In the genomic region with DNA sequence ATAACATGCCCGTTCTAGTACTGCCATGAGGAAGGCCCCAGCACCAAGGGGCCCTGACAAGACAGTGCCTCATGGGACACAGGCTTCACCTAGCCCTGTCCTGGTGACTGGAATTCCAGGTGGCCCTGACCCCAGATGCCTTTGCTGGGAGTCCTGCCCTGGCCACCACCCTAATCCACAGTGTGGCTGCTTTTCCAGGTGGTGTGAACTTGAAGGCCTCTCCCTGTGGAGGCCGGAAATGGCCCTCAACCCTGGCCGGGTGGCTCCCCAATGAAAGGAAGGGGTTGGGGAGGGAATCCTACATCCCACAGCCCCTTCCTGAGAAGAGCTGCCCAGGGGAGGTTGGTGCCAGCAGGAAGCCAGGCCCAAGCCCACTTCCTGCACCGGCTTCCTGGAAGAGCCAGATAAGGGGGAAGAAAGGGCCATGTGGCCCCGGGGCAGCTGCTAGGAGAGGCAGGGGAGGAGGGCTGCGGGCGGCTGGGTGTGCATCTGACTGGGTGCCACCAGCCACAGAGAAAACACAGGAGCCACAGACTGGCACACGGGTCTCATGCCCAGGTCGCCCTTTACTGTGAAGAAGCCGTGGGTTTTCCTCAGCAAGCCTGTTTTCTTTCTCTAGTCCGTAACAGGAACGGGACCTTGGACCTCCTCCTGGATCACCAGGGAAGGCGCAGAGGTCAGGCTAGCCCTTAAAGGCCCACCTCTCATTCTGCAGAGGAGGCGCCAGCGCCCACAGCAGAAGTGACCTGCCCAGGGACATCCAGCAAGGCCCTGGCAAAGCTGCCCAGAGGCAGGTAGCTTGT, we compare ENCODE assay signal across 8 cellular contexts. TPM values are rescaled to one million over a fixed set of nuclear protein-coding genes. Genes with fewer than 3 reads are reported as not detected.
A peak's percentile ranks its signal among the peaks of the same experiment; 100 is the strongest.
DNase-seq lines count a peak whose midpoint lies in the region; ATAC-seq and TF ChIP-seq lines count a peak whose summit lies in the region.

No MANE protein-coding gene starts in this region.

- H3K4me1 ChIP-seq in CD4-positive, CD25-positive, alpha-beta regulatory T cell (ENCODE audit: control insufficient read depth, insufficient read depth, low read length, poor library complexity, severe bottlenecking), result peaks cover 49% of the 10 kb centered on the region

- peaks cover 24 to 63% (median 36%) of the 10 kb centered on the region in 4 donors for H3K4me1 Mint-ChIP-seq in CD4-positive, CD25-positive, alpha-beta regulatory T cell
- H3K4me1 Mint-ChIP-seq in T-helper 2 cell treated with Interferon-gamma antibody and Interleukin-4, amounts not matched to agents 5 μg/mL and 100 μg/mL, for 36 hours (ENCODE audit: low read depth), result peaks cover 43% of the 10 kb centered on the region
- peaks cover 19% of the 10 kb centered on the region for H3K4me1 Mint-ChIP-seq in nephron

- H3K9me3 Mint-ChIP-seq in CD4-positive, CD25-positive, alpha-beta regulatory T cell, result peaks cover 0 to 2% (median 0%) of the 10 kb centered on the region in 7 donors
- H3K9me3 Mint-ChIP-seq in T-helper 2 cell treated with Interferon-gamma antibody and Interleukin-4, amounts not matched to agents 5 μg/mL and 100 μg/mL, for 36 hours, result no peaks in the 10 kb centered on the region
- H3K9me3 Mint-ChIP-seq in nephron, result no peaks in the 10 kb centered on the region

- H3K27ac ChIP-seq in CD4-positive, CD25-positive, alpha-beta regulatory T cell (ENCODE audit: insufficient read depth, low read length, poor library complexity, severe bottlenecking), result peak overlapping the region; percentile 90
- H3K27ac ChIP-seq in cingulate gyrus (ENCODE audit: low read depth, low read length), result peak overlapping the region; percentile 19

- H3K27me3 Mint-ChIP-seq in CD4-positive, CD25-positive, alpha-beta regulatory T cell, result no peaks in the 10 kb centered on the region
- H3K27me3 Mint-ChIP-seq in T-helper 2 cell treated with Interferon-gamma antibody and Interleukin-4, amounts not matched to agents 5 μg/mL and 100 μg/mL, for 36 hours (ENCODE audit: low read depth), result no peaks in the 10 kb centered on the region
- H3K27me3 Mint-ChIP-seq in nephron (ENCODE audit: low read depth), result no peaks in the 10 kb centered on the region

- H3K4me3 Mint-ChIP-seq in CD4-positive, CD25-positive, alpha-beta regulatory T cell, result peak overlapping the region; percentile 74 to 95 (median 86)
- H3K4me3 Mint-ChIP-seq in T-helper 2 cell treated with Interferon-gamma antibody and Interleukin-4, amounts not matched to agents 5 μg/mL and 100 μg/mL, for 36 hours, result peak overlapping the region; percentile 82
- peak overlapping the region in 2 of 3 experiments; percentile 27 to 37 for H3K4me3 Mint-ChIP-seq in nephron

- peaks cover 3% of the 10 kb centered on the region for H3K36me3 Mint-ChIP-seq in CD4-positive, CD25-positive, alpha-beta regulatory T cell
- peaks cover 52% of the 10 kb centered on the region for H3K36me3 Mint-ChIP-seq in T-helper 2 cell treated with Interferon-gamma antibody and Interleukin-4, amounts not matched to agents 5 μg/mL and 100 μg/mL, for 36 hours (ENCODE audit: low read depth)
- peaks cover 12% of the 10 kb centered on the region for H3K36me3 Mint-ChIP-seq in nephron (ENCODE audit: low read depth)

- H3K27ac Mint-ChIP-seq in CD4-positive, CD25-positive, alpha-beta regulatory T cell, result peak overlapping the region; percentile 91 to 94 (median 92)
- peak overlapping the region; percentile 93 for H3K27ac Mint-ChIP-seq in T-helper 2 cell treated with Interferon-gamma antibody and Interleukin-4, amounts not matched to agents 5 μg/mL and 100 μg/mL, for 36 hours
- peak overlapping the region in 2 of 3 experiments; percentile 21 to 27 for H3K27ac Mint-ChIP-seq in nephron

- no peaks in the 10 kb centered on the region for H3K27me3 ChIP-seq in CD4-positive, CD25-positive, alpha-beta regulatory T cell (ENCODE audit: control insufficient read depth, insufficient read depth, low read length)

- TF ChIP-seq CTCF in nephron (IDR thresholded peaks at IDR 0.05; ENCODE audit: unreplicated experiment in 3 of 3), result no peak

- no peaks in the 10 kb centered on the region for H3K9me3 ChIP-seq in CD4-positive, CD25-positive, alpha-beta regulatory T cell (ENCODE audit: control insufficient read depth in 2 of 2, low read length in 2 of 2)

- peak in 1 of 3 donors; percentile 78 for DNase-seq in CD4-positive, CD25-positive, alpha-beta regulatory T cell
- DNase-seq in T-helper 2 cell treated with Interferon-gamma antibody and Interleukin-4, amounts not matched to agents 5 μg/mL and 100 μg/mL, for 36 hours (ENCODE audit: low spot score), result peak; percentile 40
- no peak for DNase-seq in EL
- DNase-seq in HuH-7.5 (ENCODE audit: low spot score), result no peak
- DNase-seq in NCI-H146 (lab: John Stamatoyannopoulos, UW), result no peak

- peaks cover 5% of the 10 kb centered on the region for H3K36me3 ChIP-seq in CD4-positive, CD25-positive, alpha-beta regulatory T cell (ENCODE audit: control insufficient read depth, insufficient read depth, low read length)

- peak overlapping the region; percentile 59 for H3K4me3 ChIP-seq in CD4-positive, CD25-positive, alpha-beta regulatory T cell (ENCODE audit: low read depth, low read length)

- no peak for ATAC-seq in CD4-positive, CD25-positive, alpha-beta regulatory T cell (ENCODE audit: low read depth in 2 of 2)
- ATAC-seq in HG02973 (IDR thresholded peaks at IDR 0.05; ENCODE audit: unreplicated experiment), result no peak

RNA-seq across cellular contexts. Expression of a gene that starts 4.7 kb away (rescaled TPM):
- 45.6 TPM for total RNA-seq in CD4-positive, CD25-positive, alpha-beta regulatory T cell
- polyA plus RNA-seq in CD4-positive, CD25-positive, alpha-beta regulatory T cell, result 100 to 1,000 TPM; 101 to 118 (median 116) TPM

RNA-seq across cellular contexts. Expression of a gene that starts 22.2 kb away (rescaled TPM):
- 39.4 TPM for total RNA-seq in CD4-positive, CD25-positive, alpha-beta regulatory T cell
- 1 to 10 TPM; 6.7 to 8.7 (median 8.2) TPM for polyA plus RNA-seq in CD4-positive, CD25-positive, alpha-beta regulatory T cell

RNA-seq across cellular contexts. Expression of a gene that starts 36.8 kb away (rescaled TPM):
- 1,564 TPM for total RNA-seq in CD4-positive, CD25-positive, alpha-beta regulatory T cell
- polyA plus RNA-seq in CD4-positive, CD25-positive, alpha-beta regulatory T cell, result 10 to 100 TPM; 30.7 to 85.9 (median 58.8) TPM

RNA-seq across cellular contexts. Expression of a gene that starts 43.9 kb away (rescaled TPM):
- total RNA-seq in CD4-positive, CD25-positive, alpha-beta regulatory T cell, result 26.5 TPM
- polyA plus RNA-seq in CD4-positive, CD25-positive, alpha-beta regulatory T cell, result under 1 TPM in 3 of 4 donors, not detected in 1; 0.03 to 0.28 (median 0.16) TPM

Comparison
In these comparisons a context has a peak if more than half of its experiments do, and no peak if none do; other contexts are left out.
1. H3K27ac Mint-ChIP-seq: peak in every context shown above with its lines; median percentile 93 in T-helper 2 cell treated with Interferon-gamma antibody and Interleukin-4, amounts not matched to agents 5 μg/mL and 100 μg/mL, for 36 hours; 92 in CD4-positive, CD25-positive, alpha-beta regulatory T cell; 24 in nephron.
2. H3K4me3 Mint-ChIP-seq: peak in every context shown above with its lines; median percentile 86 in CD4-positive, CD25-positive, alpha-beta regulatory T cell; 82 in T-helper 2 cell treated with Interferon-gamma antibody and Interleukin-4, amounts not matched to agents 5 μg/mL and 100 μg/mL, for 36 hours; 32 in nephron.